ENCODE assay signal across 8 cellular contexts in genomic region chr2:46364797-46365457, GRCh38.
DNase-seq lines count a peak whose midpoint lies in the region; ATAC-seq, FAIRE-seq and TF ChIP-seq lines count a peak whose summit lies in the region.

No MANE protein-coding gene starts in this region.

- no peak overlapping the region for H3K27ac Mint-ChIP-seq in mesothelial cell of epicardium

- TF ChIP-seq POLR2A in H1 (IDR thresholded peaks at IDR 0.05; ENCODE audit: control extremely low read depth in 1 of 2, low read depth in 2 of 2, low read length in 2 of 2) = no peak

- no peak overlapping the region for H4K8ac ChIP-seq in H1 (ENCODE audit: extremely low read depth, insufficient read depth, low read length)

- no peak overlapping the region for H2BK5ac ChIP-seq in H1 (ENCODE audit: low read depth, low read length)

- H4K91ac ChIP-seq in H1 (replicated peaks; ENCODE audit: insufficient read length, low read length) = no peak overlapping the region

- no peak overlapping the region for H4K5ac ChIP-seq in H1 (ENCODE audit: insufficient read length, low read depth, low read length)

- H2BK120ac ChIP-seq in H1 (replicated peaks; ENCODE audit: low read depth, low read length) = no peak overlapping the region

- H3K4me3 ChIP-seq in KMS-11 (IDR thresholded peaks at IDR 0.05; ENCODE audit: insufficient read depth, low read depth, low read length) (no peak overlapping the region), SJCRH30 (no peak overlapping the region), H1 (ENCODE audit: extremely low read depth in 1 of 4, insufficient read depth in 2 of 4, low read depth in 3 of 4, low read length in 4 of 4) (no peak overlapping the region)

- CTCF ChIA-PET in H1 (lab: Charles Lee; ENCODE audit: partially characterized antibody) = interaction anchor here (1.0 to 5.8 kb wide), 14 partner anchors 10 to 372 kb away, joined by 3 to 52 read pairs (median 6); no protein-coding TSS in a partner anchor

- peak; percentile 7 to 58 for DNase-seq in NCI-H524 (lab: John Stamatoyannopoulos, UW)
- no peak for DNase-seq in NCI-H524 treated with DMSO at 0.1 percent for 48 hours (lab: John Stamatoyannopoulos, UW)
- peak; percentile 49 to 83 for DNase-seq in SJCRH30
- no peak for DNase-seq in H1 (ENCODE audit: low read depth in 1 of 2, low spot score in 2 of 2)
- no peak for DNase-seq in mesothelial cell of epicardium (ENCODE audit: low spot score in 2 of 2, unreplicated experiment in 2 of 2)
- DNase-seq in 8988T = no peak

- WGBS in H1 (ENCODE audit: extremely low coverage in 1 of 2, insufficient coverage in 1 of 2, insufficient read length in 1 of 2, insufficient replicate concordance in 2 of 2, low coverage in 1 of 2, low lambda C conversion rate in 2 of 2, missing lambda C conversion rate in 1 of 2), 2 experiments = 65% methylated on average over 4 of the region's 4 CpGs; no CpG with 5 or more reads in 1 of the 2 experiments

- no peak overlapping the region for H3K23ac ChIP-seq in H1 (ENCODE audit: insufficient read length)

- FAIRE-seq in H1 (lab: Jason Lieb, UNC) = peak; percentile 84

- H3K4me1 Mint-ChIP-seq in mesothelial cell of epicardium = peaks cover 2% of the 10 kb centered on the region

- no peaks in the 10 kb centered on the region for H3K9me3 ChIP-seq in SJCRH30 (replicated peaks)
- peaks cover 0 to 3% of the 10 kb centered on the region in 2 experiments; a peak in 1 of 4 replicates for H3K9me3 ChIP-seq in H1 (ENCODE audit: insufficient read depth in 2 of 2, low read depth in 1 of 2, low read length in 1 of 2)

- H3K9me3 Mint-ChIP-seq in mesothelial cell of epicardium = no peaks in the 10 kb centered on the region

- no peak overlapping the region for H2AFZ ChIP-seq in KMS-11 (ENCODE audit: low read depth)
- no peak overlapping the region for H2AFZ ChIP-seq in H1 (ENCODE audit: low read length)

- H3K27me3 ChIP-seq in KMS-11 (ENCODE audit: insufficient read depth, low read depth) (no peaks in the 10 kb centered on the region), SJCRH30 (no peaks in the 10 kb centered on the region), H1 (replicated peaks in 1 of 4; ENCODE audit: control insufficient read depth in 3 of 4, extremely low read depth in 1 of 4, insufficient read depth in 3 of 4, low read length in 3 of 4) (no peaks in the 10 kb centered on the region)

- H3K4me2 ChIP-seq in KMS-11 (no peak overlapping the region), H1 (ENCODE audit: insufficient read depth in 1 of 2, low read depth in 2 of 2, low read length in 2 of 2) (no peak overlapping the region)

- no peaks in the 10 kb centered on the region for H4K20me1 ChIP-seq in KMS-11 (ENCODE audit: insufficient read depth)
- H4K20me1 ChIP-seq in H1 (replicated peaks in 1 of 2; ENCODE audit: control insufficient read depth in 1 of 2, insufficient read depth in 2 of 2, low read length in 2 of 2) = no peaks in the 10 kb centered on the region

- H3K18ac ChIP-seq in H1 (ENCODE audit: extremely low read depth, low read length) = no peak overlapping the region

- no peaks in the 10 kb centered on the region for H3K36me3 Mint-ChIP-seq in mesothelial cell of epicardium

- no peak overlapping the region for H2BK20ac ChIP-seq in H1 (ENCODE audit: low read length)

- H3K4ac ChIP-seq in H1 (replicated peaks; ENCODE audit: insufficient read length, low read depth, low read length) = no peak overlapping the region

- no peak overlapping the region for H3K9ac ChIP-seq in KMS-11
- H3K9ac ChIP-seq in H1 (replicated peaks in 1 of 4; ENCODE audit: extremely low read depth in 1 of 4, low read depth in 3 of 4, low read length in 3 of 4) = no peak overlapping the region

- peak; percentile 72 to 77 for TF ChIP-seq RAD21 in H1 (IDR thresholded peaks at IDR 0.05 in 1 of 2, conservative IDR thresholded peaks at IDR 0.05 in 1 of 2; ENCODE audit: low read depth in 2 of 2, low read length in 2 of 2)

- no peaks in the 10 kb centered on the region for H3K79me1 ChIP-seq in H1 (ENCODE audit: low read depth, low read length)

- no peaks in the 10 kb centered on the region for H3K23me2 ChIP-seq in H1 (ENCODE audit: low read depth, low read length)

- H3K79me2 ChIP-seq in KMS-11 (ENCODE audit: insufficient read depth, low read depth) (no peaks in the 10 kb centered on the region), H1 (ENCODE audit: control insufficient read depth in 1 of 2, insufficient read depth in 2 of 2, low read length in 2 of 2) (no peaks in the 10 kb centered on the region)

- no peak overlapping the region for H2BK12ac ChIP-seq in H1 (ENCODE audit: low read depth, low read length)

- H3K27me3 Mint-ChIP-seq in mesothelial cell of epicardium (ENCODE audit: low read depth) = peaks cover 3% of the 10 kb centered on the region

- POLR2A ChIA-PET in H1 (lab: Charles Lee; ENCODE audit: partially characterized antibody) = no interaction called here

- no peak overlapping the region for H3K56ac ChIP-seq in H1 (replicated peaks; ENCODE audit: insufficient read length, low read depth, low read length)

- no peak for TF ChIP-seq EP300 in H1 (IDR thresholded peaks at IDR 0.05; ENCODE audit: borderline replicate concordance in 1 of 2, low read depth in 2 of 2, low read length in 2 of 2)

- no peak for ATAC-seq in GM18861 (IDR thresholded peaks at IDR 0.05; ENCODE audit: unreplicated experiment)

- no peak overlapping the region for H3K14ac ChIP-seq in H1 (ENCODE audit: insufficient read length)

- no peaks in the 10 kb centered on the region for H3K36me3 ChIP-seq in KMS-11 (ENCODE audit: insufficient read depth)
- no peaks in the 10 kb centered on the region for H3K36me3 ChIP-seq in SJCRH30
- H3K36me3 ChIP-seq in H1 (ENCODE audit: control insufficient read depth in 2 of 4, insufficient read depth in 4 of 4, low read length in 3 of 4) = no peaks in the 10 kb centered on the region

- no peak overlapping the region for H2AK5ac ChIP-seq in H1 (ENCODE audit: low read depth, low read length)

- H3K27ac ChIP-seq in KMS-11 (no peak overlapping the region), SJCRH30 (no peak overlapping the region), H1 (ENCODE audit: low read depth, low read length) (no peak overlapping the region)

- H2BK15ac ChIP-seq in H1 (ENCODE audit: low read length) = no peak overlapping the region

- no peaks in the 10 kb centered on the region for H3K4me1 ChIP-seq in KMS-11 (ENCODE audit: low read depth, poor library complexity, severe bottlenecking)
- H3K4me1 ChIP-seq in SJCRH30 = peaks cover 21% of the 10 kb centered on the region
- H3K4me1 ChIP-seq in H1 (replicated peaks in 1 of 4; ENCODE audit: control insufficient read depth in 3 of 4, insufficient read depth in 4 of 4, low read length in 3 of 4) = no peaks in the 10 kb centered on the region

- TF ChIP-seq CTCF in KMS-11 (conservative IDR thresholded peaks at IDR 0.05; ENCODE audit: low read depth, low read length) (peak; percentile 91), H1 (IDR thresholded peaks at IDR 0.05; ENCODE audit: control extremely low read depth in 1 of 3, insufficient read depth in 1 of 3, low read depth in 1 of 3, low read length in 3 of 3) (peak in 2 of 3 experiments; percentile 67 to 77; a peak in 3 of 4 replicates), mesothelial cell of epicardium (IDR thresholded peaks at IDR 0.05; ENCODE audit: unreplicated experiment) (peak; percentile 66)

- H3K4me3 Mint-ChIP-seq in mesothelial cell of epicardium = no peak overlapping the region

TF ChIP-seq in H1, 55 proteins besides CTCF, POLR2A, EP300 and RAD21:
- TF ChIP-seq GABPA (IDR thresholded peaks at IDR 0.05; ENCODE audit: borderline replicate concordance, insufficient read depth, low read length) (no peak), ATF2 (IDR thresholded peaks at IDR 0.05; ENCODE audit: low read length) (no peak), EGR1 (IDR thresholded peaks at IDR 0.05; ENCODE audit: borderline replicate concordance, low read depth, low read length) (no peak)

Comparison
In these comparisons a context has a peak if more than half of its experiments do, and no peak if none do; other contexts are left out.
1. DNase-seq: peak in NCI-H524 (2 of 2) and SJCRH30 (2 of 2); none in NCI-H524 treated with DMSO at 0.1 percent for 48 hours (single experiment), H1 (0 of 2), mesothelial cell of epicardium (0 of 2) and 8988T (single experiment).
2. Peak in every context shown above with its lines, with median percentiles within 50 percentile points of each other: CTCF ChIP-seq.